ENCODE assay signal across 12 cellular contexts in genomic region chr2:160380000-160380570, GRCh38.
DNase-seq lines count a peak whose midpoint lies in the region; TF ChIP-seq lines count a peak whose summit lies in the region.
"Had no signal": no experiment of that assay in that cellular context is flagged by ENCODE, and none has a peak within 500 bp of the region (broad histone marks: within the 10 kb centered on the region; RNA-seq: fewer than 3 reads in every experiment).

No MANE protein-coding gene starts in this region.

- H3K27ac Mint-ChIP-seq in activated naive CD4-positive, alpha-beta T cell treated with anti-CD3 and anti-CD28 coated beads, Interleukin-2, amount 10 ng/mL, durations not matched to agents 7 days and 5 days = peak overlapping the region; percentile 1

- TF ChIP-seq EP300 in suprapubic skin (IDR thresholded peaks at IDR 0.05) = no peak

- H3K36me3 Mint-ChIP-seq in activated naive CD4-positive, alpha-beta T cell treated with anti-CD3 and anti-CD28 coated beads, Interleukin-2, amount 10 ng/mL, durations not matched to agents 7 days and 5 days = peaks cover 13% of the 10 kb centered on the region

- no peak overlapping the region for H2BK5ac ChIP-seq in mesenchymal stem cell (ENCODE audit: low read depth, low read length, poor library complexity, severe bottlenecking)

- WGBS in adrenal gland, 4 donors = 72 to 80% (median 75%) methylated on average over 7 of the region's 7 CpGs
- WGBS in mesenchymal stem cell = 94% methylated on average over 4 of the region's 7 CpGs
- WGBS in suprapubic skin = 70% methylated on average over 7 of the region's 7 CpGs

- H3K14ac ChIP-seq in mesenchymal stem cell (ENCODE audit: low read length in 2 of 2) = no peak overlapping the region

- TF ChIP-seq POLR2A in adrenal gland (IDR thresholded peaks at IDR 0.05) = no peak
- no peak for TF ChIP-seq POLR2A in suprapubic skin (IDR thresholded peaks at IDR 0.05)

- H2BK12ac ChIP-seq in mesenchymal stem cell (ENCODE audit: low read length in 2 of 2) = peak overlapping the region in 1 of 2 experiments; percentile 40

- H3K27me3 ChIP-seq in adrenal gland = no peaks in the 10 kb centered on the region
- H3K27me3 ChIP-seq in mesenchymal stem cell (ENCODE audit: control insufficient read depth in 1 of 2, insufficient read depth in 1 of 2, low read length in 2 of 2) = no peaks in the 10 kb centered on the region
- H3K27me3 ChIP-seq in suprapubic skin = no peaks in the 10 kb centered on the region
- H3K27me3 ChIP-seq: MG63 had no signal

- H2AFZ ChIP-seq in mesenchymal stem cell (ENCODE audit: low read depth, low read length) = no peak overlapping the region

- H3K27ac ChIP-seq in adrenal gland (peak overlapping the region in 3 of 5 donors; percentile 25 to 82 (median 69)), mesenchymal stem cell (ENCODE audit: low read length, poor library complexity, severe bottlenecking) (no peak overlapping the region), suprapubic skin (peak overlapping the region; percentile 49)

- H3K4me1 ChIP-seq in adrenal gland (replicated peaks in 1 of 2) (peaks cover 52 to 71% of the 10 kb centered on the region in 2 donors), mesenchymal stem cell (ENCODE audit: control insufficient read depth, insufficient read depth, low read depth, low read length) (peaks cover 10% of the 10 kb centered on the region), suprapubic skin (peaks cover 73% of the 10 kb centered on the region)

- no peak overlapping the region for H3K23ac ChIP-seq in mesenchymal stem cell (ENCODE audit: low read length in 2 of 2)

- CTCF ChIA-PET in activated naive CD4-positive, alpha-beta T cell treated with anti-CD3 and anti-CD28 coated beads, Interleukin-2, amount 10 ng/mL, durations not matched to agents 7 days and 5 days (lab: Charles Lee) = interaction anchor here (1.4 kb wide), 1 partner anchor 12 kb away, joined by 4 read pairs; no protein-coding TSS in a partner anchor

- peak overlapping the region; percentile 77 for H3K9ac ChIP-seq in mesenchymal stem cell (ENCODE audit: low read length)

- intact Hi-C loops in adrenal gland (cut with DNase I) = no loop called here

- H3K4me2 ChIP-seq in mesenchymal stem cell (ENCODE audit: low read length, poor library complexity, severe bottlenecking) = no peak overlapping the region

- H3K27me3 Mint-ChIP-seq in activated naive CD4-positive, alpha-beta T cell treated with anti-CD3 and anti-CD28 coated beads, Interleukin-2, amount 10 ng/mL, durations not matched to agents 7 days and 5 days = no peaks in the 10 kb centered on the region

- no peak overlapping the region for H4K8ac ChIP-seq in mesenchymal stem cell (ENCODE audit: low read length)

- no peak overlapping the region for H3K4me3 Mint-ChIP-seq in activated naive CD4-positive, alpha-beta T cell treated with anti-CD3 and anti-CD28 coated beads, Interleukin-2, amount 10 ng/mL, durations not matched to agents 7 days and 5 days

- peak overlapping the region; percentile 4 to 10 for H3K18ac ChIP-seq in mesenchymal stem cell (ENCODE audit: low read depth in 1 of 2, low read length in 2 of 2)

- H2BK15ac ChIP-seq in mesenchymal stem cell (ENCODE audit: low read depth, poor library complexity, severe bottlenecking) = peak overlapping the region; percentile 90

- H2AK5ac ChIP-seq in mesenchymal stem cell (ENCODE audit: low read length, severe bottlenecking) = no peak overlapping the region

- DNase-seq in activated naive CD4-positive, alpha-beta T cell treated with anti-CD3 and anti-CD28 coated beads, Interleukin-2, amount 10 ng/mL, durations not matched to agents 7 days and 5 days = no peak
- no peak for DNase-seq in activated naive CD4-positive, alpha-beta T cell treated with Interleukin-2 at 50 U/mL for 16 hours
- no peak for DNase-seq in adrenal gland
- DNase-seq in mesenchymal stem cell = no peak
- DNase-seq in suprapubic skin (ENCODE audit: low spot score in 2 of 2) = no peak
- DNase-seq in NCI-H526 (lab: John Stamatoyannopoulos, UW) = no peak
- no peak for DNase-seq in UCSD-AML1 (lab: John Stamatoyannopoulos, UW; ENCODE audit: unreplicated experiment)
- no peak for DNase-seq in GM10266 (ENCODE audit: extremely low spot score)
- DNase-seq: activated CD4-positive, alpha-beta T cell treated with anti-CD3 and anti-CD28 coated beads for 1 hour; activated gamma-delta T cell; MG63; NCI-H510A treated with DMSO at 0.1 percent for 48 hours had no signal

- no peaks in the 10 kb centered on the region for H3K9me3 Mint-ChIP-seq in activated naive CD4-positive, alpha-beta T cell treated with anti-CD3 and anti-CD28 coated beads, Interleukin-2, amount 10 ng/mL, durations not matched to agents 7 days and 5 days

- no peak overlapping the region for H3K4me3 ChIP-seq in adrenal gland
- H3K4me3 ChIP-seq in mesenchymal stem cell (ENCODE audit: insufficient read depth in 1 of 2, low read depth in 1 of 2, low read length in 2 of 2) = peak overlapping the region in 1 of 2 experiments; percentile 12
- H3K4me3 ChIP-seq in suprapubic skin = no peak overlapping the region
- H3K4me3 ChIP-seq: MG63 had no signal

- H3K9me3 ChIP-seq in adrenal gland (replicated peaks in 1 of 3) = no peaks in the 10 kb centered on the region
- H3K9me3 ChIP-seq in mesenchymal stem cell (ENCODE audit: control insufficient read depth, low read length) = no peaks in the 10 kb centered on the region
- H3K9me3 ChIP-seq in suprapubic skin = no peaks in the 10 kb centered on the region
- H3K9me3 ChIP-seq: MG63 had no signal

- peak overlapping the region; percentile 1 to 9 for H3K4ac ChIP-seq in mesenchymal stem cell (ENCODE audit: low read depth in 1 of 2, low read length in 2 of 2)

- H4K91ac ChIP-seq in mesenchymal stem cell (ENCODE audit: low read length) = peak overlapping the region; percentile 5

- peaks cover 2% of the 10 kb centered on the region for H3K79me1 ChIP-seq in mesenchymal stem cell (replicated peaks; ENCODE audit: low read length, poor library complexity, severe bottlenecking)

- H2BK120ac ChIP-seq in mesenchymal stem cell (ENCODE audit: low read depth, low read length) = no peak overlapping the region

- H3K36me3 ChIP-seq in adrenal gland (replicated peaks in 1 of 2) = no peaks in the 10 kb centered on the region
- peaks cover 2 to 35% of the 10 kb centered on the region in 2 experiments for H3K36me3 ChIP-seq in mesenchymal stem cell (ENCODE audit: control insufficient read depth in 1 of 2, insufficient read depth in 2 of 2, low read depth in 1 of 2, low read length in 2 of 2)
- H3K36me3 ChIP-seq in suprapubic skin = no peaks in the 10 kb centered on the region

- TF ChIP-seq CTCF in adrenal gland (IDR thresholded peaks at IDR 0.05) (no peak), suprapubic skin (IDR thresholded peaks at IDR 0.05) (no peak), GM10266 (IDR thresholded peaks at IDR 0.05; ENCODE audit: control insufficient read depth, insufficient read depth, low read depth, missing control alignments) (no peak)

- peaks cover 64% of the 10 kb centered on the region for H3K4me1 Mint-ChIP-seq in activated naive CD4-positive, alpha-beta T cell treated with anti-CD3 and anti-CD28 coated beads, Interleukin-2, amount 10 ng/mL, durations not matched to agents 7 days and 5 days
